ENCODE assay signal across 8 cellular contexts in the genomic region with DNA sequence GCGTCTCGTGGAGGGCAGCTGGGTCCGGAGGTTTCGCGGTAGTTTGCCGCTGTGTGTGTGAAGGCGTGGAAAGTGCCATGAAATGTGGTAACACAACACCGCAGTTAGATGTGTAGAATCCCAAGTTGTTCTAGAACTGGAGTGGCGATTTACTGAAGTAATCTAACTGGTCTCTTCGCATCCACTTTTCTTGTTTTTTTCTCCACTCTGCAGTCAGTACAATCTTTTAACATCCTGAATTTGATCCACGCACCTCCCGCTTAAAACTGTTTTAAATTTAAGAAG.
A peak's percentile ranks its signal among the peaks of the same experiment; 100 is the strongest.
DNase-seq lines count a peak whose midpoint lies in the region; ATAC-seq and TF ChIP-seq lines count a peak whose summit lies in the region.

No MANE protein-coding gene starts in this region.

- H3K27me3 ChIP-seq in KMS-11 (ENCODE audit: insufficient read depth, low read depth) (no peaks in the 10 kb centered on the region), mucosa of stomach (ENCODE audit: control insufficient read depth, insufficient read depth, low read length) (no peaks in the 10 kb centered on the region)

- H3K9ac ChIP-seq in KMS-11 (peak overlapping the region; percentile 94), mucosa of stomach (ENCODE audit: low read length) (peak overlapping the region; percentile 95)

- DNase-seq in cardiac fibroblast (ENCODE audit: low read depth in 2 of 2) (peak in 1 of 2 donors; percentile 41), foreskin melanocyte (no peak), medulla oblongata (ENCODE audit: extremely low spot score) (no peak)

- H3K27ac ChIP-seq in C4-2B (peak overlapping the region; percentile 96), KMS-11 (peak overlapping the region; percentile 97)

- ATAC-seq in GM21447 (IDR thresholded peaks at IDR 0.05; ENCODE audit: unreplicated experiment): no peak
- no peak for ATAC-seq in HG02852 (IDR thresholded peaks at IDR 0.05; ENCODE audit: unreplicated experiment)

- H3K79me2 ChIP-seq in KMS-11 (ENCODE audit: insufficient read depth, low read depth): peaks cover 42% of the 10 kb centered on the region; the same call in 1 of the 2 replicates

- H3K36me3 ChIP-seq in KMS-11 (ENCODE audit: insufficient read depth) (no peaks in the 10 kb centered on the region), mucosa of stomach (ENCODE audit: control insufficient read depth, insufficient read depth, low read length) (no peaks in the 10 kb centered on the region)

- H3K9me3 ChIP-seq in mucosa of stomach (ENCODE audit: control insufficient read depth, low read length): no peaks in the 10 kb centered on the region

- H3K4me1 ChIP-seq in KMS-11 (ENCODE audit: low read depth, poor library complexity, severe bottlenecking) (peaks cover 6% of the 10 kb centered on the region), mucosa of stomach (ENCODE audit: control insufficient read depth, insufficient read depth, low read length) (peaks cover 11% of the 10 kb centered on the region)

- TF ChIP-seq CTCF in C4-2B (conservative IDR thresholded peaks at IDR 0.05): no peak
- no peak for TF ChIP-seq CTCF in KMS-11 (conservative IDR thresholded peaks at IDR 0.05; ENCODE audit: low read depth, low read length)
- TF ChIP-seq CTCF in cardiac fibroblast (IDR thresholded peaks at IDR 0.05; ENCODE audit: low read depth, low read length): no peak

- H2AFZ ChIP-seq in KMS-11 (ENCODE audit: low read depth): peak overlapping the region; percentile 88

- H3K4me2 ChIP-seq in KMS-11: peak overlapping the region; percentile 94

- H4K20me1 ChIP-seq in KMS-11 (ENCODE audit: insufficient read depth): no peaks in the 10 kb centered on the region

- H3K4me3 ChIP-seq in KMS-11 (IDR thresholded peaks at IDR 0.05; ENCODE audit: insufficient read depth, low read depth, low read length) (peak overlapping the region; percentile 90), cardiac fibroblast (replicated peaks in 1 of 2; ENCODE audit: low read depth in 2 of 2, low read length in 2 of 2) (peak overlapping the region; percentile 90 to 93), mucosa of stomach (ENCODE audit: low read length) (peak overlapping the region; percentile 86)
